ENCODE assay signal across 1 cellular context in the genomic region with DNA sequence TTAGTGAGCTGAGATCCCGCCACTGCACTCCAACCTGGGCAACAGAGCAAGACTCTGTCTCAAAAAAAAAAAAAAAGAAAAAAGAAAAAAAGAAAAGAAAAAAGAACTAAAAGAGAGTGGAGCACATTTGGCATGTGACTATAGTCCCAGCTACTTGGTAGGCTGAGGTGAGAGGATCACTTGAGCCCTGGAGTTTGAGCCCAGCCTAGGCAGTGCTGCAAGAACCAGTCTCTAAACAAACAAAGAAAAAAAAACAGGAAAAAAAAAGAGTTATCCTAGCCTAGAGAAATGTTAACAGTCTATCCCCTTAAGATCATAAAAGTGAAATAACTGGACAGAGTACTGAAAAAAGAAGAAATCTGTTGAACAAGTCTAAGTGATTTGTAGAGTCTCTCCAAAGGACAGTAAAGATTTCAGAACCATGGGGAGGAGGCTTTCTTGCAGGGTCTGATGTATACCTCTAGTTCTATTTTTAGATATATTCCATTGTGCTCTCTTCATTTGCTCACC.
TF ChIP-seq lines count a peak whose summit lies in the region.

No MANE protein-coding gene starts in this region.

TF ChIP-seq in HepG2, 621 proteins besides CTCF, POLR2A, EP300 and RAD21 (continues in another document):
- no peak for TF ChIP-seq ZNF567 (CRISPR knock-in tag; IDR thresholded peaks at IDR 0.05; ENCODE audit: borderline replicate concordance)
- TF ChIP-seq ZBTB7B (CRISPR knock-in tag; IDR thresholded peaks at IDR 0.05): no peak
- TF ChIP-seq, protein P1, sequence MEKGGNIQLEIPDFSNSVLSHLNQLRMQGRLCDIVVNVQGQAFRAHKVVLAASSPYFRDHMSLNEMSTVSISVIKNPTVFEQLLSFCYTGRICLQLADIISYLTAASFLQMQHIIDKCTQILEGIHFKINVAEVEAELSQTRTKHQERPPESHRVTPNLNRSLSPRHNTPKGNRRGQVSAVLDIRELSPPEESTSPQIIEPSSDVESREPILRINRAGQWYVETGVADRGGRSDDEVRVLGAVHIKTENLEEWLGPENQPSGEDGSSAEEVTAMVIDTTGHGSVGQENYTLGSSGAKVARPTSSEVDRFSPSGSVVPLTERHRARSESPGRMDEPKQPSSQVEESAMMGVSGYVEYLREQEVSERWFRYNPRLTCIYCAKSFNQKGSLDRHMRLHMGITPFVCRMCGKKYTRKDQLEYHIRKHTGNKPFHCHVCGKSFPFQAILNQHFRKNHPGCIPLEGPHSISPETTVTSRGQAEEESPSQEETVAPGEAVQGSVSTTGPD (CRISPR knock-in tag; IDR thresholded peaks at IDR 0.05): no peak
- TF ChIP-seq CCDC6 (CRISPR knock-in tag; IDR thresholded peaks at IDR 0.05): no peak
- TF ChIP-seq ZNF761 (CRISPR knock-in tag; conservative IDR thresholded peaks at IDR 0.05): no peak
- TF ChIP-seq WIZ (CRISPR knock-in tag; IDR thresholded peaks at IDR 0.05): no peak
- no peak for TF ChIP-seq NFE2L1 (CRISPR knock-in tag; IDR thresholded peaks at IDR 0.05; ENCODE audit: borderline replicate concordance)
- no peak for TF ChIP-seq SNAI1 (CRISPR knock-in tag; IDR thresholded peaks at IDR 0.05; ENCODE audit: borderline replicate concordance)
- TF ChIP-seq, protein P2, sequence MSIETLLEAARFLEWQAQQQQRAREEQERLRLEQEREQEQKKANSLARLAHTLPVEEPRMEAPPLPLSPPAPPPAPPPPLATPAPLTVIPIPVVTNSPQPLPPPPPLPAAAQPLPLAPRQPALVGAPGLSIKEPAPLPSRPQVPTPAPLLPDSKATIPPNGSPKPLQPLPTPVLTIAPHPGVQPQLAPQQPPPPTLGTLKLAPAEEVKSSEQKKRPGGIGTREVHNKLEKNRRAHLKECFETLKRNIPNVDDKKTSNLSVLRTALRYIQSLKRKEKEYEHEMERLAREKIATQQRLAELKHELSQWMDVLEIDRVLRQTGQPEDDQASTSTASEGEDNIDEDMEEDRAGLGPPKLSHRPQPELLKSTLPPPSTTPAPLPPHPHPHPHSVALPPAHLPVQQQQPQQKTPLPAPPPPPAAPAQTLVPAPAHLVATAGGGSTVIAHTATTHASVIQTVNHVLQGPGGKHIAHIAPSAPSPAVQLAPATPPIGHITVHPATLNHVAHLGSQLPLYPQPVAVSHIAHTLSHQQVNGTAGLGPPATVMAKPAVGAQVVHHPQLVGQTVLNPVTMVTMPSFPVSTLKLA (IDR thresholded peaks at IDR 0.05): peak; percentile 48; the same call in 1 of the 2 replicates
- TF ChIP-seq ZNF746 (CRISPR knock-in tag; IDR thresholded peaks at IDR 0.05): no peak
- TF ChIP-seq, protein P3, sequence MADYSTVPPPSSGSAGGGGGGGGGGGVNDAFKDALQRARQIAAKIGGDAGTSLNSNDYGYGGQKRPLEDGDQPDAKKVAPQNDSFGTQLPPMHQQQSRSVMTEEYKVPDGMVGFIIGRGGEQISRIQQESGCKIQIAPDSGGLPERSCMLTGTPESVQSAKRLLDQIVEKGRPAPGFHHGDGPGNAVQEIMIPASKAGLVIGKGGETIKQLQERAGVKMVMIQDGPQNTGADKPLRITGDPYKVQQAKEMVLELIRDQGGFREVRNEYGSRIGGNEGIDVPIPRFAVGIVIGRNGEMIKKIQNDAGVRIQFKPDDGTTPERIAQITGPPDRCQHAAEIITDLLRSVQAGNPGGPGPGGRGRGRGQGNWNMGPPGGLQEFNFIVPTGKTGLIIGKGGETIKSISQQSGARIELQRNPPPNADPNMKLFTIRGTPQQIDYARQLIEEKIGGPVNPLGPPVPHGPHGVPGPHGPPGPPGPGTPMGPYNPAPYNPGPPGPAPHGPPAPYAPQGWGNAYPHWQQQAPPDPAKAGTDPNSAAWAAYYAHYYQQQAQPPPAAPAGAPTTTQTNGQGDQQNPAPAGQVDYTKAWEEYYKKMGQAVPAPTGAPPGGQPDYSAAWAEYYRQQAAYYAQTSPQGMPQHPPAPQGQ (CRISPR knock-in tag; IDR thresholded peaks at IDR 0.05; ENCODE audit: borderline replicate concordance): no peak
- TF ChIP-seq ZNF30 (CRISPR knock-in tag; IDR thresholded peaks at IDR 0.05): no peak
- TF ChIP-seq NFE2L2 (IDR thresholded peaks at IDR 0.05; ENCODE audit: low read length): no peak
- no peak for TF ChIP-seq NFIB (CRISPR knock-in tag; IDR thresholded peaks at IDR 0.05; ENCODE audit: borderline replicate concordance)
- TF ChIP-seq ZNF616 (CRISPR knock-in tag; IDR thresholded peaks at IDR 0.05; ENCODE audit: low read depth): no peak
- no peak for TF ChIP-seq CBFB (CRISPR knock-in tag; IDR thresholded peaks at IDR 0.05)
- TF ChIP-seq, protein P4, sequence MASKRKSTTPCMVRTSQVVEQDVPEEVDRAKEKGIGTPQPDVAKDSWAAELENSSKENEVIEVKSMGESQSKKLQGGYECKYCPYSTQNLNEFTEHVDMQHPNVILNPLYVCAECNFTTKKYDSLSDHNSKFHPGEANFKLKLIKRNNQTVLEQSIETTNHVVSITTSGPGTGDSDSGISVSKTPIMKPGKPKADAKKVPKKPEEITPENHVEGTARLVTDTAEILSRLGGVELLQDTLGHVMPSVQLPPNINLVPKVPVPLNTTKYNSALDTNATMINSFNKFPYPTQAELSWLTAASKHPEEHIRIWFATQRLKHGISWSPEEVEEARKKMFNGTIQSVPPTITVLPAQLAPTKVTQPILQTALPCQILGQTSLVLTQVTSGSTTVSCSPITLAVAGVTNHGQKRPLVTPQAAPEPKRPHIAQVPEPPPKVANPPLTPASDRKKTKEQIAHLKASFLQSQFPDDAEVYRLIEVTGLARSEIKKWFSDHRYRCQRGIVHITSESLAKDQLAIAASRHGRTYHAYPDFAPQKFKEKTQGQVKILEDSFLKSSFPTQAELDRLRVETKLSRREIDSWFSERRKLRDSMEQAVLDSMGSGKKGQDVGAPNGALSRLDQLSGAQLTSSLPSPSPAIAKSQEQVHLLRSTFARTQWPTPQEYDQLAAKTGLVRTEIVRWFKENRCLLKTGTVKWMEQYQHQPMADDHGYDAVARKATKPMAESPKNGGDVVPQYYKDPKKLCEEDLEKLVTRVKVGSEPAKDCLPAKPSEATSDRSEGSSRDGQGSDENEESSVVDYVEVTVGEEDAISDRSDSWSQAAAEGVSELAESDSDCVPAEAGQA (IDR thresholded peaks at IDR 0.05; ENCODE audit: low read depth): no peak
- TF ChIP-seq, protein P4 (CRISPR knock-in tag; IDR thresholded peaks at IDR 0.05; ENCODE audit: borderline replicate concordance): no peak
- TF ChIP-seq, protein P5, sequence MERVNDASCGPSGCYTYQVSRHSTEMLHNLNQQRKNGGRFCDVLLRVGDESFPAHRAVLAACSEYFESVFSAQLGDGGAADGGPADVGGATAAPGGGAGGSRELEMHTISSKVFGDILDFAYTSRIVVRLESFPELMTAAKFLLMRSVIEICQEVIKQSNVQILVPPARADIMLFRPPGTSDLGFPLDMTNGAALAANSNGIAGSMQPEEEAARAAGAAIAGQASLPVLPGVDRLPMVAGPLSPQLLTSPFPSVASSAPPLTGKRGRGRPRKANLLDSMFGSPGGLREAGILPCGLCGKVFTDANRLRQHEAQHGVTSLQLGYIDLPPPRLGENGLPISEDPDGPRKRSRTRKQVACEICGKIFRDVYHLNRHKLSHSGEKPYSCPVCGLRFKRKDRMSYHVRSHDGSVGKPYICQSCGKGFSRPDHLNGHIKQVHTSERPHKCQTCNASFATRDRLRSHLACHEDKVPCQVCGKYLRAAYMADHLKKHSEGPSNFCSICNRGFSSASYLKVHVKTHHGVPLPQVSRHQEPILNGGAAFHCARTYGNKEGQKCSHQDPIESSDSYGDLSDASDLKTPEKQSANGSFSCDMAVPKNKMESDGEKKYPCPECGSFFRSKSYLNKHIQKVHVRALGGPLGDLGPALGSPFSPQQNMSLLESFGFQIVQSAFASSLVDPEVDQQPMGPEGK (CRISPR knock-in tag; IDR thresholded peaks at IDR 0.05): no peak
- TF ChIP-seq MTF2 (CRISPR knock-in tag; IDR thresholded peaks at IDR 0.05; ENCODE audit: borderline replicate concordance): no peak
- peak; percentile 68 for TF ChIP-seq FOXA1 (IDR thresholded peaks at IDR 0.05)
- peak; percentile 61; the same call in 1 of the 2 replicates for TF ChIP-seq FOXA1 (CRISPR knock-in tag; IDR thresholded peaks at IDR 0.05)
- no peak for TF ChIP-seq ZNF552 (CRISPR knock-in tag; IDR thresholded peaks at IDR 0.05; ENCODE audit: borderline replicate concordance)
- TF ChIP-seq, protein P6, sequence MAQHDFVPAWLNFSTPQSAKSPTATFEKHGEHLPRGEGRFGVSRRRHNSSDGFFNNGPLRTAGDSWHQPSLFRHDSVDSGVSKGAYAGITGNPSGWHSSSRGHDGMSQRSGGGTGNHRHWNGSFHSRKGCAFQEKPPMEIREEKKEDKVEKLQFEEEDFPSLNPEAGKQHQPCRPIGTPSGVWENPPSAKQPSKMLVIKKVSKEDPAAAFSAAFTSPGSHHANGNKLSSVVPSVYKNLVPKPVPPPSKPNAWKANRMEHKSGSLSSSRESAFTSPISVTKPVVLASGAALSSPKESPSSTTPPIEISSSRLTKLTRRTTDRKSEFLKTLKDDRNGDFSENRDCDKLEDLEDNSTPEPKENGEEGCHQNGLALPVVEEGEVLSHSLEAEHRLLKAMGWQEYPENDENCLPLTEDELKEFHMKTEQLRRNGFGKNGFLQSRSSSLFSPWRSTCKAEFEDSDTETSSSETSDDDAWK (CRISPR knock-in tag; IDR thresholded peaks at IDR 0.05): no peak
- no peak for TF ChIP-seq FLYWCH1 (CRISPR knock-in tag; IDR thresholded peaks at IDR 0.05)
- no peak for TF ChIP-seq YEATS2 (CRISPR knock-in tag; IDR thresholded peaks at IDR 0.05; ENCODE audit: borderline replicate concordance)
- TF ChIP-seq SOX13 (IDR thresholded peaks at IDR 0.05): no peak
- TF ChIP-seq SOX13 (CRISPR knock-in tag; conservative IDR thresholded peaks at IDR 0.05 in 1 of 2, IDR thresholded peaks at IDR 0.05 in 1 of 2): peak in 1 of 2 experiments; percentile 28; a peak in 1 of 4 replicates
- no peak for TF ChIP-seq AGO1 (IDR thresholded peaks at IDR 0.05; ENCODE audit: low read depth, low read length, poor library complexity, severe bottlenecking)
- TF ChIP-seq, protein P7, sequence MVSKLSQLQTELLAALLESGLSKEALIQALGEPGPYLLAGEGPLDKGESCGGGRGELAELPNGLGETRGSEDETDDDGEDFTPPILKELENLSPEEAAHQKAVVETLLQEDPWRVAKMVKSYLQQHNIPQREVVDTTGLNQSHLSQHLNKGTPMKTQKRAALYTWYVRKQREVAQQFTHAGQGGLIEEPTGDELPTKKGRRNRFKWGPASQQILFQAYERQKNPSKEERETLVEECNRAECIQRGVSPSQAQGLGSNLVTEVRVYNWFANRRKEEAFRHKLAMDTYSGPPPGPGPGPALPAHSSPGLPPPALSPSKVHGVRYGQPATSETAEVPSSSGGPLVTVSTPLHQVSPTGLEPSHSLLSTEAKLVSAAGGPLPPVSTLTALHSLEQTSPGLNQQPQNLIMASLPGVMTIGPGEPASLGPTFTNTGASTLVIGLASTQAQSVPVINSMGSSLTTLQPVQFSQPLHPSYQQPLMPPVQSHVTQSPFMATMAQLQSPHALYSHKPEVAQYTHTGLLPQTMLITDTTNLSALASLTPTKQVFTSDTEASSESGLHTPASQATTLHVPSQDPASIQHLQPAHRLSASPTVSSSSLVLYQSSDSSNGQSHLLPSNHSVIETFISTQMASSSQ (IDR thresholded peaks at IDR 0.05; ENCODE audit: low read depth): no peak
- TF ChIP-seq, protein P7 (CRISPR knock-in tag; IDR thresholded peaks at IDR 0.05; ENCODE audit: borderline replicate concordance): no peak
- TF ChIP-seq ZNF101 (CRISPR knock-in tag; IDR thresholded peaks at IDR 0.05; ENCODE audit: borderline replicate concordance, low read depth): no peak
